Comparison of ENCODE assay signal across 26 cellular contexts in genomic region chr7:100147278-100147677, GRCh38.
"Had no signal": no experiment of that assay in that cellular context is flagged by ENCODE, and none has a peak within 500 bp of the region (broad histone marks: within the 10 kb centered on the region; RNA-seq: fewer than 3 reads in every experiment).

No MANE protein-coding gene starts in this region.

- H3K9me3 Mint-ChIP-seq: immature natural killer cell; natural killer cell treated with Interleukin-12 subunit alpha and Interleukin-12 subunit beta and Interleukin-15 and Interleukin-18, amount 100 ng/mL, for 72 hours; neural crest cell; stimulated activated naive CD8-positive, alpha-beta T cell treated with anti-CD3 and anti-CD28 coated beads, Interleukin-15, amount 100 ng/mL, for 72 hours had no signal

- ATAC-seq: left colon; lower lobe of right lung; natural killer cell treated with Interleukin-12 subunit alpha and Interleukin-12 subunit beta and Interleukin-15 and Interleukin-18, amount 100 ng/mL, for 72 hours; sciatic nerve; stimulated activated naive CD8-positive, alpha-beta T cell treated with anti-CD3 and anti-CD28 coated beads, Interleukin-15, amount 100 ng/mL, for 72 hours; upper lobe of right lung had no signal

- H3K27me3 Mint-ChIP-seq: natural killer cell treated with Interleukin-12 subunit alpha and Interleukin-12 subunit beta and Interleukin-15 and Interleukin-18, amount 100 ng/mL, for 72 hours; progenitor cell of endocrine pancreas; stimulated activated naive CD8-positive, alpha-beta T cell treated with anti-CD3 and anti-CD28 coated beads, Interleukin-15, amount 100 ng/mL, for 72 hours had no signal

- H3K4me3 ChIP-seq: smooth muscle cell, suprapubic skin, uterus had no signal

- H3K9me3 ChIP-seq: left ventricle myocardium inferior, lower lobe of right lung, suprapubic skin, transverse colon, upper lobe of right lung, uterus had no signal

- H3K9ac ChIP-seq: parathyroid adenoma had no signal

- DNase-seq: dorsolateral prefrontal cortex; effector CD4-positive, alpha-beta T cell; hypothalamus; immature natural killer cell; islet precursor cell; kidney glomerular epithelial cell; left colon; left ventricle myocardium inferior; lower lobe of right lung; stimulated activated CD4-positive, alpha-beta T cell treated with anti-CD3 and anti-CD28 coated beads, Interleukin-12 subunit alpha, Interleukin-12 subunit beta, amount 100 ng/mL, for 4 hours; stimulated activated CD4-positive, alpha-beta T cell treated with anti-CD3 and anti-CD28 coated beads, Interleukin-1b, Interleukin-23, amount 100 ng/mL, for 48 hours; stimulated activated CD4-positive, alpha-beta T cell treated with anti-CD3 and anti-CD28 coated beads, Interleukin-4, amount 100 ng/mL, for 1 hour; stimulated activated CD8-positive, alpha-beta memory T cell treated with anti-CD3 and anti-CD28 coated beads, Interleukin-4, amount 100 ng/mL, for 48 hours; stimulated activated naive CD4-positive, alpha-beta T cell; stimulated activated naive CD8-positive, alpha-beta T cell treated with anti-CD3 and anti-CD28 coated beads, Interleukin-15, amount 100 ng/mL, for 72 hours; transverse colon; upper lobe of right lung; uterus had no signal

- H3K27me3 ChIP-seq: dorsolateral prefrontal cortex, suprapubic skin, transverse colon, upper lobe of right lung, uterus had no signal

- FAIRE-seq: frontal cortex had no signal

- H3K27ac ChIP-seq: parathyroid adenoma, suprapubic skin had no signal

- H3K27ac Mint-ChIP-seq: progenitor cell of endocrine pancreas had no signal

- H3K36me3 ChIP-seq: left ventricle myocardium inferior, lower lobe of right lung, transverse colon, upper lobe of right lung, uterus had no signal
